ENCODE assay signal across 21 cellular contexts in the genomic region with DNA sequence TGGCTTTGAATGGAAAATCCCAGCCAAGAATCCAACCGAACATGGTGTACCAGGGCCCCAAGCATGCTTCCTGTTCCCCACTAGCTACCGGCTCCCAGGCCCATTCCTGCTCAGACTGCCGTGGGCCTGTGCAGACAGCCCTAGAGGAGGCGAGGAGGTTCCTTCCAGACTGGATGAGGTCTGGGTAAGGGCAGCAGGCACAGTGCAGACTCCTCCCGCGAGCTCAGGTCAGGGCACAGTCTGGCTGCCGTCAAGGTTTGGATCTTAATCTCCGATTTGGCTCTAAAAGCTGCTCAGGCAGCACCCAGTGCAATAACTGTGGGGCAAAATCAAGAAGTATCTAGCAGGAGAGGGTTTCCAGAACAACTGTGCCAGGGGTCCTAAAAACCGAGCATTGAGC. TPM values are rescaled to one million over a fixed set of nuclear protein-coding genes. Genes with fewer than 3 reads are reported as not detected.
DNase-seq lines count a peak whose midpoint lies in the region; ATAC-seq and TF ChIP-seq lines count a peak whose summit lies in the region.
"Had no signal": no experiment of that assay in that cellular context is flagged by ENCODE, and none has a peak within 500 bp of the region (broad histone marks: within the 10 kb centered on the region; RNA-seq: fewer than 3 reads in every experiment).

No MANE protein-coding gene starts in this region.

- no peaks in the 10 kb centered on the region for H3K79me1 ChIP-seq in mesenchymal stem cell (replicated peaks; ENCODE audit: low read length, poor library complexity, severe bottlenecking)

- no peak overlapping the region for H3K9ac ChIP-seq in mesenchymal stem cell (ENCODE audit: low read length)
- H3K9ac ChIP-seq: BLaER1 treated with 17β-estradiol and CSF1 and Interleukin-3, amounts not matched to agents 10 nM and 100 nM had no signal

- no peak overlapping the region for H2AK5ac ChIP-seq in mesenchymal stem cell (ENCODE audit: low read length, severe bottlenecking)

- no peak overlapping the region for H3K23ac ChIP-seq in mesenchymal stem cell (ENCODE audit: low read length in 2 of 2)

- peaks cover 3% of the 10 kb centered on the region for H3K27me3 Mint-ChIP-seq in type B pancreatic cell

- no peak for TF ChIP-seq POLR2A in tibial nerve (IDR thresholded peaks at IDR 0.05)

- no peak overlapping the region for H3K4me3 Mint-ChIP-seq in type B pancreatic cell
- H3K4me3 Mint-ChIP-seq: CD4-positive, alpha-beta memory T cell had no signal

- H3K4me3 ChIP-seq in mesenchymal stem cell (ENCODE audit: insufficient read depth in 1 of 2, low read depth in 1 of 2, low read length in 2 of 2) (no peak overlapping the region), tibial nerve (no peak overlapping the region)
- H3K4me3 ChIP-seq: BLaER1 treated with 17β-estradiol and CSF1 and Interleukin-3, amounts not matched to agents 10 nM and 100 nM had no signal

- H4K8ac ChIP-seq in mesenchymal stem cell (ENCODE audit: low read length), result no peak overlapping the region

- H3K18ac ChIP-seq in mesenchymal stem cell (ENCODE audit: low read depth in 1 of 2, low read length in 2 of 2), result no peak overlapping the region

- no peaks in the 10 kb centered on the region for H3K4me1 ChIP-seq in foreskin keratinocyte
- H3K4me1 ChIP-seq in mesenchymal stem cell (ENCODE audit: control insufficient read depth, insufficient read depth, low read depth, low read length), result no peaks in the 10 kb centered on the region
- H3K4me1 ChIP-seq in tibial nerve, result no peaks in the 10 kb centered on the region
- H3K4me1 ChIP-seq: Caco-2 had no signal

- H2BK12ac ChIP-seq in mesenchymal stem cell (ENCODE audit: low read length in 2 of 2), result no peak overlapping the region

- H3K9me3 Mint-ChIP-seq in type B pancreatic cell, result no peaks in the 10 kb centered on the region
- H3K9me3 Mint-ChIP-seq: CD4-positive, alpha-beta memory T cell had no signal

- H3K27ac ChIP-seq in foreskin keratinocyte, result no peak overlapping the region
- H3K27ac ChIP-seq in mesenchymal stem cell (ENCODE audit: low read length, poor library complexity, severe bottlenecking), result no peak overlapping the region
- H3K27ac ChIP-seq in tibial nerve, result no peak overlapping the region
- H3K27ac ChIP-seq: 22Rv1; BLaER1 treated with 17β-estradiol and CSF1 and Interleukin-3, amounts not matched to agents 10 nM and 100 nM had no signal

- H3K9me3 ChIP-seq in mesenchymal stem cell (ENCODE audit: control insufficient read depth, low read length) (no peaks in the 10 kb centered on the region), tibial nerve (no peaks in the 10 kb centered on the region)
- H3K9me3 ChIP-seq: BLaER1 treated with 17β-estradiol and CSF1 and Interleukin-3, amounts not matched to agents 10 nM and 100 nM; Caco-2 had no signal

- H2AFZ ChIP-seq in mesenchymal stem cell (ENCODE audit: low read depth, low read length), result no peak overlapping the region

- H2BK15ac ChIP-seq in mesenchymal stem cell (ENCODE audit: low read depth, poor library complexity, severe bottlenecking), result no peak overlapping the region

- H3K27ac Mint-ChIP-seq in type B pancreatic cell, result peak overlapping the region; percentile 10
- H3K27ac Mint-ChIP-seq: CD4-positive, alpha-beta memory T cell had no signal

- TF ChIP-seq EP300 in tibial nerve (IDR thresholded peaks at IDR 0.05), result no peak

- no peak for TF ChIP-seq CTCF in foreskin keratinocyte (conservative IDR thresholded peaks at IDR 0.05)
- TF ChIP-seq CTCF in type B pancreatic cell (conservative IDR thresholded peaks at IDR 0.05), result no peak
- TF ChIP-seq CTCF in tibial nerve (IDR thresholded peaks at IDR 0.05), result no peak

- DNase-seq in NCI-H82 (lab: John Stamatoyannopoulos, UW) (peak; percentile 68), NCI-H82 treated with DMSO at 0.1 percent for 48 hours (lab: John Stamatoyannopoulos, UW; ENCODE audit: unreplicated experiment) (no peak), foreskin keratinocyte (no peak), mesenchymal stem cell (no peak), type B pancreatic cell (ENCODE audit: extremely low spot score, unreplicated experiment) (no peak), tibial nerve (ENCODE audit: low spot score in 2 of 2) (no peak), DMS 273 (lab: John Stamatoyannopoulos, UW; ENCODE audit: unreplicated experiment) (no peak)
- DNase-seq: Caco-2; CD4-positive, alpha-beta memory T cell; IMR-90; NCI-H1105 treated with DMSO at 0.1 percent for 48 hours; NCI-H2029 treated with DMSO at 0.1 percent for 48 hours; NCI-H226; NCI-H524; NCI-H774 had no signal

- H3K4me2 ChIP-seq in mesenchymal stem cell (ENCODE audit: low read length, poor library complexity, severe bottlenecking), result no peak overlapping the region
- H3K4me2 ChIP-seq: BLaER1 treated with 17β-estradiol and CSF1 and Interleukin-3, amounts not matched to agents 10 nM and 100 nM had no signal

- peaks cover 12% of the 10 kb centered on the region for H3K4me1 Mint-ChIP-seq in type B pancreatic cell (ENCODE audit: unreplicated experiment)
- H3K4me1 Mint-ChIP-seq: CD4-positive, alpha-beta memory T cell had no signal

- ATAC-seq in foreskin keratinocyte, result peak; percentile 18
- ATAC-seq in GM19023 (IDR thresholded peaks at IDR 0.05; ENCODE audit: unreplicated experiment), result no peak
- ATAC-seq: Right ventricle myocardium inferior had no signal

- no peak overlapping the region for H2BK120ac ChIP-seq in mesenchymal stem cell (ENCODE audit: low read depth, low read length)

- WGBS in mesenchymal stem cell, result 79% methylated on average over 9 of the region's 9 CpGs
- WGBS in tibial nerve, 2 donors, result 77 to 91% methylated on average over 8 to 9 of the region's 9 CpGs

- peak overlapping the region; percentile 2 for H4K91ac ChIP-seq in mesenchymal stem cell (ENCODE audit: low read length)

- H3K14ac ChIP-seq in mesenchymal stem cell (ENCODE audit: low read length in 2 of 2), result peak overlapping the region in 1 of 2 experiments; percentile 9

- H2BK5ac ChIP-seq in mesenchymal stem cell (ENCODE audit: low read depth, low read length, poor library complexity, severe bottlenecking), result no peak overlapping the region

- H3K36me3 ChIP-seq in mesenchymal stem cell (ENCODE audit: control insufficient read depth in 1 of 2, insufficient read depth in 2 of 2, low read depth in 1 of 2, low read length in 2 of 2) (no peaks in the 10 kb centered on the region), tibial nerve (no peaks in the 10 kb centered on the region)
- H3K36me3 ChIP-seq: BLaER1 treated with 17β-estradiol and CSF1 and Interleukin-3, amounts not matched to agents 10 nM and 100 nM had no signal

- no peaks in the 10 kb centered on the region for H3K36me3 Mint-ChIP-seq in type B pancreatic cell
- H3K36me3 Mint-ChIP-seq: CD4-positive, alpha-beta memory T cell had no signal

- no peaks in the 10 kb centered on the region for H3K27me3 ChIP-seq in foreskin keratinocyte
- peaks cover 0 to 15% of the 10 kb centered on the region in 2 experiments for H3K27me3 ChIP-seq in mesenchymal stem cell (ENCODE audit: control insufficient read depth in 1 of 2, insufficient read depth in 1 of 2, low read length in 2 of 2)
- no peaks in the 10 kb centered on the region for H3K27me3 ChIP-seq in tibial nerve
- H3K27me3 ChIP-seq: BLaER1 treated with 17β-estradiol and CSF1 and Interleukin-3, amounts not matched to agents 10 nM and 100 nM had no signal

- no peak overlapping the region for H3K4ac ChIP-seq in mesenchymal stem cell (ENCODE audit: low read depth in 1 of 2, low read length in 2 of 2)

RNA-seq across cellular contexts. Expression of gene TTR, which starts 19.3 kb away (rescaled TPM):
- not detected in 2 replicates for total RNA-seq in foreskin keratinocyte
- polyA plus RNA-seq in foreskin keratinocyte, result not detected in 2 replicates
- 0.11 TPM for polyA plus RNA-seq in mesenchymal stem cell (2013, experiment 1 of 2)
- not detected for polyA plus RNA-seq in mesenchymal stem cell (2013, experiment 2 of 2)
- total RNA-seq in type B pancreatic cell (ENCODE audit: low replicate concordance), result 2,711 and 3,458 TPM in 2 replicates
- not detected for total RNA-seq in tibial nerve
- total RNA-seq: CD4-positive, alpha-beta memory T cell; Daoy; H1; IMR-90; Right ventricle myocardium inferior had no signal
- polyA plus RNA-seq: CD4-positive, alpha-beta memory T cell; H1; IMR-90 had no signal

Comparison
In these comparisons a context has a peak if more than half of its experiments do, and no peak if none do; other contexts are left out.
1. RNA of gene TTR, which starts 19.3 kb away (total RNA-seq): 2,711 to 3,458 TPM in type B pancreatic cell; not detected in foreskin keratinocyte and not detected in tibial nerve; every median in the first group is over 1,000 times any median in the second.